In the genomic region with DNA sequence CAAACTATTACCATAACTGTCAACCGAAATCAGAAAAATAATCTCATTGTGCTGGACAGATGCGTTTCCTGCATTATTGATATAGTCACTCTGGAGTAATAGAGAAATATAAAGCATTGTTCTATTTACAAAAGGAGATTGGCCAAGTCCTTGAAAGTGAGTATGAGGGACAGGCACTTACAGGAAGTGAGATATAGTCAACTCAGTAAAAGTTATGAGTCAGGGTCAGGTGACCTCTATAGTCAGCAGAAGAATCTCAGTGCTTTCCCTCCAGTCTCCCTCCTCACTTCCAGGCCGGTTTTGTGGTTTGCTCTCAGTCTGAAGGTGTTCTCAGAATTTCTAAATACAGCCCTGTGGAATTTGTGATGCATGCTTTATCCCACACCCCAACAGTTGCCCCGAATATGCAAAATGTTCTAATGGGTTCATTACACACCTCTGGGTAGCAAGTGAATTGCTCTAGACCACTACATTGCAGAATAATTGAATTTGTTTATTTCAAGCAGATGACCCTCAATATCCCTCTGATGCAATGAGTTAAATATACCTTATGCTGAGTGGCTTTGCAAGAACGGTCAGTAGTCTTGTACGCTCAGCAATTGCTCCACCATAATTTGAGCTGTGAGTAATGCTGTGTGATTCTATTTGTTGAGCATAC, we compare ENCODE assay signal across 10 cellular contexts.
DNase-seq lines count a peak whose midpoint lies in the region; ATAC-seq, FAIRE-seq and TF ChIP-seq lines count a peak whose summit lies in the region.
"Had no signal": no experiment of that assay in that cellular context is flagged by ENCODE, and none has a peak within 500 bp of the region (broad histone marks: within the 10 kb centered on the region; RNA-seq: fewer than 3 reads in every experiment).

No MANE protein-coding gene starts in this region.

- H3K27ac Mint-ChIP-seq in astrocyte (ENCODE audit: unreplicated experiment) (peak overlapping the region; percentile 77), T-helper 17 cell (no peak overlapping the region)

- ATAC-seq in GM18907 (IDR thresholded peaks at IDR 0.05; ENCODE audit: unreplicated experiment) (peak; percentile 74), HG02981 (IDR thresholded peaks at IDR 0.05; ENCODE audit: unreplicated experiment) (peak; percentile 84), HG03521 (IDR thresholded peaks at IDR 0.05; ENCODE audit: unreplicated experiment) (no peak), T-helper 17 cell (no peak)

- peak; percentile 91 for DNase-seq in astrocyte (ENCODE audit: low read depth)
- DNase-seq in myocyte (ENCODE audit: low read depth): peak; percentile 81
- no peak for DNase-seq in AML-193 (lab: John Stamatoyannopoulos, UW)
- no peak for DNase-seq in Karpas-422
- DNase-seq in T-helper 17 cell: no peak
- DNase-seq: amygdala had no signal

- peak; percentile 99 for FAIRE-seq in astrocyte (lab: Jason Lieb, UNC)

- H3K36me3 ChIP-seq in astrocyte (ENCODE audit: insufficient read depth, low read length): no peaks in the 10 kb centered on the region
- H3K36me3 ChIP-seq in Karpas-422 (ENCODE audit: insufficient read depth, low read length): no peaks in the 10 kb centered on the region

- no peaks in the 10 kb centered on the region for H3K27me3 Mint-ChIP-seq in astrocyte (ENCODE audit: low read depth, unreplicated experiment)
- H3K27me3 Mint-ChIP-seq in T-helper 17 cell: no peaks in the 10 kb centered on the region

- H3K4me2 ChIP-seq in astrocyte (ENCODE audit: low read length) (peak overlapping the region; percentile 56), Karpas-422 (ENCODE audit: low read depth, low read length, poor library complexity, severe bottlenecking) (no peak overlapping the region)

- H3K4me3 Mint-ChIP-seq in astrocyte (ENCODE audit: unreplicated experiment): no peak overlapping the region
- no peak overlapping the region for H3K4me3 Mint-ChIP-seq in T-helper 17 cell

- H3K27me3 ChIP-seq in astrocyte (ENCODE audit: insufficient read depth, low read length): no peaks in the 10 kb centered on the region
- no peaks in the 10 kb centered on the region for H3K27me3 ChIP-seq in Karpas-422 (ENCODE audit: low read length)

- H3K9me3 ChIP-seq in astrocyte (ENCODE audit: insufficient read depth, low read depth, low read length) (no peaks in the 10 kb centered on the region), Karpas-422 (ENCODE audit: low read length) (no peaks in the 10 kb centered on the region), T-helper 17 cell (ENCODE audit: control insufficient read depth, low read length, poor library complexity, severe bottlenecking) (no peaks in the 10 kb centered on the region)

- H3K4me1 Mint-ChIP-seq in astrocyte (ENCODE audit: low read depth, unreplicated experiment): peaks cover 33% of the 10 kb centered on the region
- no peaks in the 10 kb centered on the region for H3K4me1 Mint-ChIP-seq in T-helper 17 cell

- H3K36me3 Mint-ChIP-seq in astrocyte (ENCODE audit: low read depth, unreplicated experiment) (no peaks in the 10 kb centered on the region), T-helper 17 cell (ENCODE audit: low read depth) (no peaks in the 10 kb centered on the region)

- H4K20me1 ChIP-seq in astrocyte (ENCODE audit: insufficient read depth, low read length) (no peaks in the 10 kb centered on the region), Karpas-422 (ENCODE audit: insufficient read depth, low read depth, low read length) (no peaks in the 10 kb centered on the region)

- H3K4me3 ChIP-seq in astrocyte (ENCODE audit: insufficient read depth, low read depth, low read length) (no peak overlapping the region), Karpas-422 (ENCODE audit: low read length) (no peak overlapping the region)
- H3K4me3 ChIP-seq: lung had no signal

- H3K27ac ChIP-seq in astrocyte (ENCODE audit: low read depth, low read length): peak overlapping the region; percentile 28
- no peak overlapping the region for H3K27ac ChIP-seq in Karpas-422 (ENCODE audit: low read length)

- TF ChIP-seq CTCF in astrocyte (IDR thresholded peaks at IDR 0.05; ENCODE audit: insufficient read depth, low read depth, low read length): no peak

- H3K9ac ChIP-seq in astrocyte (ENCODE audit: low read length) (no peak overlapping the region), Karpas-422 (ENCODE audit: low read length) (no peak overlapping the region)

- no peaks in the 10 kb centered on the region for H3K9me2 ChIP-seq in Karpas-422 (replicated peaks; ENCODE audit: insufficient read depth, low read length)

- no peak overlapping the region for H2AFZ ChIP-seq in astrocyte (ENCODE audit: low read depth, low read length)
- no peak overlapping the region for H2AFZ ChIP-seq in Karpas-422 (ENCODE audit: low read length)

- H3K9me3 Mint-ChIP-seq in astrocyte (ENCODE audit: unreplicated experiment): no peaks in the 10 kb centered on the region

- H3K4me1 ChIP-seq in astrocyte (ENCODE audit: insufficient read depth, low read length) (peaks cover 11% of the 10 kb centered on the region), Karpas-422 (ENCODE audit: low read length) (no peaks in the 10 kb centered on the region)

- H3K79me2 ChIP-seq in astrocyte (ENCODE audit: insufficient read depth, low read length) (no peaks in the 10 kb centered on the region), Karpas-422 (ENCODE audit: low read length) (no peaks in the 10 kb centered on the region)

Comparison
In these comparisons a context has a peak if more than half of its experiments do, and no peak if none do; other contexts are left out.
1. ATAC-seq: peak in GM18907 (single experiment) and HG02981 (single experiment); none in HG03521 (single experiment) and T-helper 17 cell (single experiment).
2. DNase-seq: peak in astrocyte (single experiment) and myocyte (single experiment); none in AML-193 (0 of 2), Karpas-422 (single experiment) and T-helper 17 cell (0 of 3).